In the genomic region with DNA sequence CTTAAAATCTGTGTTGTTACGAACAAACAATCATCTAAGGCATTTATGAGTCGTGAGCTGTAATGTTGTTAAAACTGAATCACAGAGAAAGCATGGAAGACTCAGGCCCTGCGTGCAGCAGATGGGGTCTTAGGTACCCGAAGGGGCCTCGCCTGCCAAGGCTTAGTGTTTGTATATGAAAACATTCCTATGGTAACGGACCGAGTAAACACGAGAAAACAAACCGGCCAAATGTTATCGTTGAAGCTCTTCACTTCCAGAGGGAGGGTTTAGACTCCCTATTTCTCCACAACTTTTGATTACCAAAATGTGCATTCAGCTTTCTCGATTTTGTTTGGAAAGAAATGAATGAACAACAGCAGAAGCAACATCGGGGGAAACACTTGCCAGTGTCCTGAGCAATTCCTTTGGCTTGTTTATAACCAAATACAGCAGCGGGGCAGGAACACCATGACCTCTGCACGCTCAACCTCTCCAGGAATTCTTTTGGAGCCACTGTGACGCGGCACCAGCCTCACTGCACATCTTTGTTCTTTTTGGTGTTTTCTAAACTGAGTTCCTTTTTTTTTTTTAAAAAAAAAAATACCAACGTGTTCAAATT, we compare ENCODE assay signal across 1 cellular context.
TF ChIP-seq lines count a peak whose summit lies in the region.

No MANE protein-coding gene starts in this region.

TF ChIP-seq in GM23338, 12 proteins besides CTCF, POLR2A, EP300 and RAD21 (continued from another document):
- TF ChIP-seq ZNF114 (CRISPR knock-in tag; IDR thresholded peaks at IDR 0.05): no peak
- TF ChIP-seq EZH2phosphoT487 (IDR thresholded peaks at IDR 0.05; ENCODE audit: unreplicated experiment): no peak
- TF ChIP-seq CREB1 (CRISPR knock-in tag; IDR thresholded peaks at IDR 0.05; ENCODE audit: low read depth): no peak
- TF ChIP-seq NANOG (IDR thresholded peaks at IDR 0.05; ENCODE audit: borderline replicate concordance): no peak
- TF ChIP-seq EZH2 (IDR thresholded peaks at IDR 0.05; ENCODE audit: low read depth, unreplicated experiment): no peak
- TF ChIP-seq STAT1 (IDR thresholded peaks at IDR 0.05; ENCODE audit: unreplicated experiment): no peak
